ENCODE assay signal across 18 cellular contexts in genomic region chr11:20047755-20048154, GRCh38.
"Had no signal": no experiment of that assay in that cellular context is flagged by ENCODE, and none has a peak within 500 bp of the region (broad histone marks: within the 10 kb centered on the region; RNA-seq: fewer than 3 reads in every experiment).

No MANE protein-coding gene starts in this region.

- H3K27me3 Mint-ChIP-seq: dendritic cell treated with granulocyte-macrophage colony-stimulating factor and Interleukin-4, amounts not matched to agents 40 ng/mL and 50 ng/mL, for 4 days had no signal

- ATAC-seq: activated CD8-positive, alpha-beta T cell treated with anti-CD3 and anti-CD28 coated beads, Interleukin-2, amount 10 ng/mL, durations not matched to agents 7 days and 5 days; activated naive CD4-positive, alpha-beta T cell treated with anti-CD3 and anti-CD28 coated beads, Interleukin-2, amount 50 U/mL, for 72 hours; activated T-cell treated with anti-CD3 and anti-CD28 coated beads, Interleukin-2, amount 50 U/mL, for 72 hours; left colon; naive thymus-derived CD8-positive, alpha-beta T cell had no signal

- H3K27ac Mint-ChIP-seq: activated CD4-positive, alpha-beta T cell treated with anti-CD3 and anti-CD28 coated beads, Interleukin-2, amount 10 ng/mL, durations not matched to agents 24 days and 14 days; activated CD8-positive, alpha-beta T cell treated with anti-CD3 and anti-CD28 coated beads, Interleukin-2, amount 10 ng/mL, durations not matched to agents 7 days and 5 days; activated naive CD4-positive, alpha-beta T cell treated with anti-CD3 and anti-CD28 coated beads, Interleukin-2, amount 50 U/mL, for 72 hours; activated T-cell treated with anti-CD3 and anti-CD28 coated beads, Interleukin-2, amount 50 U/mL, for 72 hours; dendritic cell treated with granulocyte-macrophage colony-stimulating factor and Interleukin-4, amounts not matched to agents 40 ng/mL and 50 ng/mL, for 4 days; naive thymus-derived CD8-positive, alpha-beta T cell; T-helper 2 cell treated with Interferon-gamma antibody and Interleukin-4, amounts not matched to agents 5 μg/mL and 100 μg/mL, for 36 hours had no signal

- H3K4me3 ChIP-seq: SJCRH30 had no signal

- H3K27me3 ChIP-seq: SJCRH30 had no signal

- H3K4me3 Mint-ChIP-seq: activated CD4-positive, alpha-beta T cell treated with anti-CD3 and anti-CD28 coated beads, Interleukin-2, amount 10 ng/mL, durations not matched to agents 24 days and 14 days; activated CD8-positive, alpha-beta T cell treated with anti-CD3 and anti-CD28 coated beads, Interleukin-2, amount 10 ng/mL, durations not matched to agents 7 days and 5 days; activated T-cell treated with anti-CD3 and anti-CD28 coated beads, Interleukin-2, amount 50 U/mL, for 72 hours; dendritic cell treated with granulocyte-macrophage colony-stimulating factor and Interleukin-4, amounts not matched to agents 40 ng/mL and 50 ng/mL, for 4 days; naive thymus-derived CD8-positive, alpha-beta T cell; T-helper 2 cell treated with Interferon-gamma antibody and Interleukin-4, amounts not matched to agents 5 μg/mL and 100 μg/mL, for 36 hours had no signal

- H3K36me3 Mint-ChIP-seq: activated naive CD4-positive, alpha-beta T cell treated with anti-CD3 and anti-CD28 coated beads, Interleukin-2, amount 50 U/mL, for 72 hours had no signal

- H3K9me3 Mint-ChIP-seq: activated CD4-positive, alpha-beta T cell treated with anti-CD3 and anti-CD28 coated beads, Interleukin-2, amount 10 ng/mL, durations not matched to agents 24 days and 14 days; activated naive CD4-positive, alpha-beta T cell treated with anti-CD3 and anti-CD28 coated beads, Interleukin-2, amount 50 U/mL, for 72 hours; activated T-cell treated with anti-CD3 and anti-CD28 coated beads, Interleukin-2, amount 50 U/mL, for 72 hours; dendritic cell treated with granulocyte-macrophage colony-stimulating factor and Interleukin-4, amounts not matched to agents 40 ng/mL and 50 ng/mL, for 4 days; naive thymus-derived CD8-positive, alpha-beta T cell; T-helper 2 cell treated with Interferon-gamma antibody and Interleukin-4, amounts not matched to agents 5 μg/mL and 100 μg/mL, for 36 hours had no signal

- DNase-seq: activated CD4-positive, alpha-beta T cell treated with anti-CD3 and anti-CD28 coated beads, Interleukin-2, amount 10 ng/mL, durations not matched to agents 24 days and 14 days; activated CD4-positive, CD25-positive, alpha-beta regulatory T cell; activated CD8-positive, alpha-beta memory T cell treated with anti-CD3 and anti-CD28 coated beads, Interleukin-2, amount 50 U/mL, for 4 hours; activated CD8-positive, alpha-beta T cell treated with anti-CD3 and anti-CD28 coated beads, Interleukin-2, amount 10 ng/mL, durations not matched to agents 7 days and 5 days; activated gamma-delta T cell; activated T-cell treated with anti-CD3 and anti-CD28 coated beads, Interleukin-2, amount 50 U/mL, for 72 hours; amniotic stem cell; cerebellar nuclear complex; effector memory CD4-positive, alpha-beta T cell; left colon; naive thymus-derived CD8-positive, alpha-beta T cell; SJCRH30; stimulated activated CD4-positive, alpha-beta T cell treated with anti-CD3 and anti-CD28 coated beads, Interleukin-12 subunit alpha, Interleukin-12 subunit beta, amount 100 ng/mL, for 4 hours; stimulated activated CD4-positive, alpha-beta T cell treated with anti-CD3 and anti-CD28 coated beads, Interleukin-2, amount 100 ng/mL, for 24 hours; SW 1271 had no signal

- H3K4me1 Mint-ChIP-seq: activated CD4-positive, alpha-beta T cell treated with anti-CD3 and anti-CD28 coated beads, Interleukin-2, amount 10 ng/mL, durations not matched to agents 24 days and 14 days had no signal

- H3K27ac ChIP-seq: SJCRH30 had no signal

- H3K9me3 ChIP-seq: SJCRH30 had no signal
